In the genomic region with DNA sequence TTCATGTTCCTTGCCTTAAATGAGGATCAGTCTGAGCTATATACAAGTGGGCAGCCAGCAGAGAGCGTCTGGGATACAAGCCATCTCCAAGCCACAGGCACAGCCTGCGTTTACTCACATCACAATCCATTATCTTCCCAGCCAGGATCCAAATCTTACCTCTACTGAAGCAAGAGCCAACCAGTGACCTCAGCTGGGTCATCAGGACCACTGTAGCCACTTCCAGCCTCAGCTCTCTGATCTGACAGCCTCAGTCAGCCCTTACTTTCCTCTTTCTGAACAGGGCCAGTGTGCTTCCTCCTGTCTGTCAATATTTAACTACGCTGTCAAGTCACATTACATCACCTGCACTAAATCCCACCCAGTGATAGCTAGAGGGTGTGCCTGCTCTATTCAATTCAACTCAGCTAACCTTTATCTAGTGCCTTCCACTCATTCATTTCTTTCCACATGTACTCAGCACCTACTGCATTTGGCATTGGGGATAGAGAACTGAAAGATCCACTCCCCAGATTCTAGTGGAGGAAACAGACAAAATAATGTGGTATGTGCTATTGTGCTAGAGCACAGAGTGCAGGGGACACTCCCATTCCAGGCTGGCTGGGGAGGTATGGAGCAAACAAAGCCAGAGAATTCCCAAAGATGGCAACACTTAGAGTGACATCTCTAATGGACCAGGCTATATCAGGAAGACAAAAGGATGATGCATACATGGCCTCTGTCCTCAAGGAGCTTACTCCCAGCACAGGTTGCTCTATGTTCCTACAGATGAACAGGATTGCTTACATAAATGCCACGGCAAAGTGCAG, we compare ENCODE assay signal across 9 cellular contexts.
DNase-seq lines count a peak whose midpoint lies in the region; ATAC-seq and TF ChIP-seq lines count a peak whose summit lies in the region.
"Had no signal": no experiment of that assay in that cellular context is flagged by ENCODE, and none has a peak within 500 bp of the region (broad histone marks: within the 10 kb centered on the region; RNA-seq: fewer than 3 reads in every experiment).

No MANE protein-coding gene starts in this region.

- no peaks in the 10 kb centered on the region for H3K9me2 ChIP-seq in hepatocyte (replicated peaks; ENCODE audit: insufficient read depth)

- H2AFZ ChIP-seq in hepatocyte = no peak overlapping the region

- no peaks in the 10 kb centered on the region for H3K4me1 Mint-ChIP-seq in T-cell

- no peaks in the 10 kb centered on the region for H4K20me1 ChIP-seq in hepatocyte (ENCODE audit: insufficient read depth, poor library complexity, severe bottlenecking)

- H3K4me2 ChIP-seq in hepatocyte = peak overlapping the region; percentile 55

- CTCF ChIA-PET in T-cell (lab: Charles Lee) = no interaction called here

- H3K4me3 ChIP-seq in GM12865 (ENCODE audit: low read depth, low read length) = no peak overlapping the region
- H3K4me3 ChIP-seq in hepatocyte = no peak overlapping the region
- no peak overlapping the region for H3K4me3 ChIP-seq in SJCRH30
- H3K4me3 ChIP-seq: adrenal gland had no signal

- TF ChIP-seq CTCF in GM12865 (IDR thresholded peaks at IDR 0.05; ENCODE audit: insufficient read depth, low read depth, low read length, missing control alignments) (no peak), hepatocyte (IDR thresholded peaks at IDR 0.05; ENCODE audit: poor library complexity) (no peak)

- H3K36me3 Mint-ChIP-seq in T-cell = no peaks in the 10 kb centered on the region

- POLR2A ChIA-PET in T-cell (lab: Charles Lee) = no interaction called here

- H3K36me3 ChIP-seq in hepatocyte (replicated peaks; ENCODE audit: insufficient read depth, low read depth) (no peaks in the 10 kb centered on the region), SJCRH30 (no peaks in the 10 kb centered on the region)
- H3K36me3 ChIP-seq: adrenal gland had no signal

- H3K9me3 ChIP-seq in hepatocyte (ENCODE audit: low read depth) (no peaks in the 10 kb centered on the region), SJCRH30 (replicated peaks) (no peaks in the 10 kb centered on the region)
- H3K9me3 ChIP-seq: adrenal gland had no signal

- 39% methylated on average over 4 of the region's 4 CpGs for WGBS in hepatocyte (ENCODE audit: low lambda C conversion rate, missing lambda C conversion rate)

- H3K4me3 Mint-ChIP-seq in T-cell = no peak overlapping the region

- H3K27ac ChIP-seq in hepatocyte (peak overlapping the region; percentile 51), SJCRH30 (no peak overlapping the region)
- H3K27ac ChIP-seq: adrenal gland had no signal

- H3K4me1 ChIP-seq in hepatocyte (ENCODE audit: insufficient read depth) = peaks cover 14% of the 10 kb centered on the region
- no peaks in the 10 kb centered on the region for H3K4me1 ChIP-seq in SJCRH30
- H3K4me1 ChIP-seq: adrenal gland had no signal

- no peaks in the 10 kb centered on the region for H3K79me2 ChIP-seq in hepatocyte

- H3K27me3 ChIP-seq in hepatocyte (no peaks in the 10 kb centered on the region), SJCRH30 (peaks cover 11% of the 10 kb centered on the region)
- H3K27me3 ChIP-seq: adrenal gland had no signal

- H3K27me3 Mint-ChIP-seq in T-cell = peaks cover 1 to 9% of the 10 kb centered on the region in 2 donors

- H3K27ac Mint-ChIP-seq in T-cell = no peak overlapping the region

- H3K9me3 Mint-ChIP-seq in T-cell = peaks cover 0 to 11% (median 0%) of the 10 kb centered on the region in 3 donors

- peak; percentile 1 for DNase-seq in GM12865 (ENCODE audit: low read depth)
- DNase-seq in NCI-H2227 treated with DMSO at 0.1 percent for 48 hours (lab: John Stamatoyannopoulos, UW) = peak; percentile 82
- peak; percentile 66 for DNase-seq in hepatocyte (ENCODE audit: low spot score)
- DNase-seq in NCI-H524 (lab: John Stamatoyannopoulos, UW) = no peak
- no peak for DNase-seq in T-cell
- DNase-seq in SJCRH30 = no peak

- peak; percentile 87 for ATAC-seq in HG02623 (IDR thresholded peaks at IDR 0.05; ENCODE audit: unreplicated experiment)
- no peak for ATAC-seq in T-cell (replicated peaks in 1 of 4)
- no peak for ATAC-seq in GM21360 (IDR thresholded peaks at IDR 0.05; ENCODE audit: unreplicated experiment)

Comparison
In these comparisons a context has a peak if more than half of its experiments do, and no peak if none do; other contexts are left out.
1. DNase-seq: peak in GM12865 (single experiment), NCI-H2227 treated with DMSO at 0.1 percent for 48 hours (single experiment) and hepatocyte (single experiment); none in NCI-H524 (0 of 2), T-cell (0 of 34) and SJCRH30 (0 of 2).